ENCODE assay signal across 8 cellular contexts in genomic region chr5:32076699-32077695, GRCh38.
DNase-seq lines count a peak whose midpoint lies in the region; ATAC-seq and TF ChIP-seq lines count a peak whose summit lies in the region.

No MANE protein-coding gene starts in this region.

- no peaks in the 10 kb centered on the region for H4K20me1 ChIP-seq in DND-41 (ENCODE audit: insufficient read depth, low read length)

- TF ChIP-seq POLR2A in gastrocnemius medialis (IDR thresholded peaks at IDR 0.05) (no peak), GM18505 (IDR thresholded peaks at IDR 0.05; ENCODE audit: borderline replicate concordance, extremely low read depth, insufficient read depth, insufficient read length) (no peak)

- no peak overlapping the region for H3K9ac ChIP-seq in DND-41 (ENCODE audit: low read depth, low read length)

- H3K4me3 ChIP-seq in DND-41 (ENCODE audit: low read depth in 1 of 2, low read length in 2 of 2) (no peak overlapping the region), cardiac muscle cell (no peak overlapping the region), gastrocnemius medialis (no peak overlapping the region)

- peak; percentile 65; the same call in 2 of the 3 replicates for ATAC-seq in DND-41 (ENCODE audit: insufficient read depth, low read depth)
- ATAC-seq in gastrocnemius medialis = peak; percentile 66 to 68
- ATAC-seq in HG03097 (IDR thresholded peaks at IDR 0.05; ENCODE audit: low FRiP score, unreplicated experiment) = no peak
- ATAC-seq in GM18505 (IDR thresholded peaks at IDR 0.05; ENCODE audit: unreplicated experiment) = no peak

- POLR2A ChIA-PET in HEK293T (lab: Yijun Ruan, JAX) = no interaction called here

- H3K9me3 ChIP-seq in DND-41 (ENCODE audit: insufficient read depth, low read length, severe bottlenecking) (no peaks in the 10 kb centered on the region), cardiac muscle cell (ENCODE audit: low read depth) (no peaks in the 10 kb centered on the region), gastrocnemius medialis (no peaks in the 10 kb centered on the region)

- no peaks in the 10 kb centered on the region for H3K4me1 ChIP-seq in DND-41 (ENCODE audit: insufficient read depth, low read length)
- H3K4me1 ChIP-seq in cardiac muscle cell (ENCODE audit: low read depth) = no peaks in the 10 kb centered on the region
- H3K4me1 ChIP-seq in gastrocnemius medialis = peaks cover 0 to 9% of the 10 kb centered on the region in 2 donors

- no peaks in the 10 kb centered on the region for H3K79me2 ChIP-seq in DND-41 (ENCODE audit: insufficient read depth, low read length)

- H3K36me3 ChIP-seq in DND-41 (ENCODE audit: insufficient read depth, low read length) = no peaks in the 10 kb centered on the region
- no peaks in the 10 kb centered on the region for H3K36me3 ChIP-seq in cardiac muscle cell
- no peaks in the 10 kb centered on the region for H3K36me3 ChIP-seq in gastrocnemius medialis

- H3K27me3 ChIP-seq in DND-41 (ENCODE audit: insufficient read depth, low read length, poor library complexity) = no peaks in the 10 kb centered on the region
- H3K27me3 ChIP-seq in cardiac muscle cell = no peaks in the 10 kb centered on the region
- H3K27me3 ChIP-seq in gastrocnemius medialis = no peaks in the 10 kb centered on the region

- intact Hi-C loops in gastrocnemius medialis (cut with DNase I; ENCODE audit: low total_unique reads) = loop anchor here (2.0 to 5.0 kb wide), 3 partner anchors 50 to 250 kb away; no protein-coding TSS in a partner anchor

- no peak overlapping the region for H3K27ac ChIP-seq in DND-41 (ENCODE audit: low read length)
- no peak overlapping the region for H3K27ac ChIP-seq in cardiac muscle cell
- H3K27ac ChIP-seq in gastrocnemius medialis = no peak overlapping the region

- DNase-seq in DND-41 = peak; percentile 43
- DNase-seq in HEK293T (ENCODE audit: extremely low spot score) = peak; percentile 42
- DNase-seq in NCI-H524 treated with DMSO at 0.1 percent for 48 hours (lab: John Stamatoyannopoulos, UW) = peak; percentile 22
- DNase-seq in activated T-cell treated with anti-CD3 and anti-CD28 coated beads, Interleukin-2, amount 50 U/mL, for 48 hours = peak; percentile 50 to 53
- DNase-seq in cardiac muscle cell (ENCODE audit: low read depth in 1 of 2, low spot score in 1 of 2) = peak; percentile 48 to 76
- DNase-seq in gastrocnemius medialis = peak in 1 of 2 donors; percentile 35

- H2AFZ ChIP-seq in DND-41 (ENCODE audit: low read depth, low read length) = no peak overlapping the region

- CTCF ChIA-PET in HEK293T (lab: Yijun Ruan, JAX) = interaction anchor here (0.6 to 1.6 kb wide), 14 partner anchors 8 to 275 kb away, joined by 3 to 28 read pairs (median 3); no protein-coding TSS in a partner anchor

- H3K4me2 ChIP-seq in DND-41 (ENCODE audit: insufficient read depth, low read length) = no peak overlapping the region

- peak; percentile 79 for TF ChIP-seq CTCF in DND-41 (IDR thresholded peaks at IDR 0.05; ENCODE audit: borderline replicate concordance, extremely low read depth, low read length, poor library complexity, severe bottlenecking)
- peak; percentile 66 for TF ChIP-seq CTCF in cardiac muscle cell (IDR thresholded peaks at IDR 0.05; ENCODE audit: low read depth, low read length)
- peak; percentile 29 to 79 (median 68) for TF ChIP-seq CTCF in gastrocnemius medialis (IDR thresholded peaks at IDR 0.05 in 4 of 5, conservative IDR thresholded peaks at IDR 0.05 in 1 of 5)

- in situ Hi-C loops in gastrocnemius medialis (cut with MboI; ENCODE audit: low sequenced_read_pairs in 4 of 4) = loop anchor here in 3 of 4 donors (10.0 to 25.0 kb wide), 4 partner anchors 152 to 492 kb away; no protein-coding TSS in a partner anchor

TF ChIP-seq in HEK293T, 16 proteins besides CTCF, POLR2A, EP300 and RAD21:
- TF ChIP-seq ARNT (IDR thresholded peaks at IDR 0.05) (no peak), PKNOX1 (IDR thresholded peaks at IDR 0.05) (peak; percentile 43; the same call in 1 of the 2 replicates)

Comparison
In these comparisons a context has a peak if more than half of its experiments do, and no peak if none do; other contexts are left out.
1. ATAC-seq: peak in DND-41 (single experiment) and gastrocnemius medialis (2 of 2); none in HG03097 (single experiment) and GM18505 (single experiment).
2. Peak in every context shown above with its lines, with median percentiles within 50 percentile points of each other: CTCF ChIP-seq.